23 cellular contexts compared by ENCODE assay signal in genomic region chr2:124048102-124048501, GRCh38. TPM values are rescaled to one million over a fixed set of nuclear protein-coding genes. Genes with fewer than 3 reads are reported as not detected.
DNase-seq lines count a peak whose midpoint lies in the region; ATAC-seq, FAIRE-seq and TF ChIP-seq lines count a peak whose summit lies in the region.
"Had no signal": no experiment of that assay in that cellular context is flagged by ENCODE, and none has a peak within 500 bp of the region (broad histone marks: within the 10 kb centered on the region; RNA-seq: fewer than 3 reads in every experiment).

No MANE protein-coding gene starts in this region.

- ATAC-seq in HG02938 (IDR thresholded peaks at IDR 0.05; ENCODE audit: unreplicated experiment) (no peak), GM19455 (IDR thresholded peaks at IDR 0.05; ENCODE audit: unreplicated experiment) (no peak)
- ATAC-seq: GM12878 had no signal

- no peak for TF ChIP-seq RAD21 in H1 (IDR thresholded peaks at IDR 0.05 in 1 of 2, conservative IDR thresholded peaks at IDR 0.05 in 1 of 2; ENCODE audit: low read depth in 2 of 2, low read length in 2 of 2)

- dilution Hi-C loops in mammary epithelial cell (cut with HindIII; ENCODE audit: low sequenced_read_pairs): no loop called here

- no peak overlapping the region for H3K4ac ChIP-seq in H1 (replicated peaks; ENCODE audit: insufficient read length, low read depth, low read length)

- CTCF ChIA-PET in MCF 10A (lab: Yijun Ruan, JAX): interaction anchor here (0.6 to 1.2 kb wide), 3 partner anchors 9 to 1680 kb away, joined by 3 read pairs; no protein-coding TSS in a partner anchor
- CTCF ChIA-PET in mammary epithelial cell (lab: Charles Lee; ENCODE audit: low non-redundant PET): no interaction called here
- CTCF ChIA-PET in H1 (lab: Charles Lee; ENCODE audit: partially characterized antibody): interaction anchor here (0.6 kb wide), 1 partner anchor 1607 kb away, joined by 3 read pairs; no protein-coding TSS in a partner anchor

- no peak overlapping the region for H4K8ac ChIP-seq in H1 (ENCODE audit: extremely low read depth, insufficient read depth, low read length)

- peak overlapping the region; percentile 83; the same call in 1 of the 2 replicates for H2BK5ac ChIP-seq in H1 (ENCODE audit: low read depth, low read length)

- POLR2A ChIA-PET in MCF 10A (lab: Yijun Ruan, JAX) (no interaction called here), H1 (lab: Charles Lee; ENCODE audit: partially characterized antibody) (no interaction called here)

- no peaks in the 10 kb centered on the region for H3K79me1 ChIP-seq in H1 (ENCODE audit: low read depth, low read length)

- H2BK120ac ChIP-seq in H1 (replicated peaks; ENCODE audit: low read depth, low read length): peak overlapping the region; percentile 34

- TF ChIP-seq EP300 in H1 (IDR thresholded peaks at IDR 0.05; ENCODE audit: borderline replicate concordance in 1 of 2, low read depth in 2 of 2, low read length in 2 of 2): no peak

- H3K9me3 Mint-ChIP-seq in MCF 10A (ENCODE audit: unreplicated experiment): no peaks in the 10 kb centered on the region

- no peaks in the 10 kb centered on the region; the same call in 1 of the 2 replicates for H3K23me2 ChIP-seq in H1 (ENCODE audit: low read depth, low read length)

- H2BK12ac ChIP-seq in H1 (ENCODE audit: low read depth, low read length): 0 out of 2 replicates have a peak overlapping the region, but pooled peaks have one; percentile 98

- H3K18ac ChIP-seq in H1 (ENCODE audit: extremely low read depth, low read length): no peak overlapping the region; the same call in 1 of the 2 replicates

- H4K5ac ChIP-seq in H1 (ENCODE audit: insufficient read length, low read depth, low read length): no peak overlapping the region

- H3K27ac ChIP-seq in mammary epithelial cell (ENCODE audit: insufficient read depth, low read depth, low read length): no peak overlapping the region
- peak overlapping the region; percentile 100 for H3K27ac ChIP-seq in Karpas-422 (ENCODE audit: low read length)
- H3K27ac ChIP-seq in H1 (ENCODE audit: low read depth, low read length): no peak overlapping the region

- H3K27ac Mint-ChIP-seq in MCF 10A (ENCODE audit: low read depth, unreplicated experiment): peak overlapping the region; percentile 50
- H3K27ac Mint-ChIP-seq: CD4-positive, alpha-beta T cell; CD8-positive, alpha-beta memory T cell had no signal

- H2BK15ac ChIP-seq in H1 (ENCODE audit: low read length): no peak overlapping the region

- H3K9me3 ChIP-seq in mammary epithelial cell (replicated peaks; ENCODE audit: insufficient read depth, low read length) (no peaks in the 10 kb centered on the region), Karpas-422 (ENCODE audit: low read length) (no peaks in the 10 kb centered on the region), H1 (ENCODE audit: insufficient read depth in 2 of 2, low read depth in 1 of 2, low read length in 1 of 2) (no peaks in the 10 kb centered on the region)

- in situ Hi-C loops in mammary epithelial cell (cut with MboI; ENCODE audit: low sequenced_read_pairs in 2 of 2): no loop called here

- H3K14ac ChIP-seq in H1 (ENCODE audit: insufficient read length): no peak overlapping the region

- H3K9ac ChIP-seq in mammary epithelial cell (ENCODE audit: insufficient read depth, low read length) (no peak overlapping the region), Karpas-422 (ENCODE audit: low read length) (no peak overlapping the region; the same call in 1 of the 2 replicates), H1 (replicated peaks in 1 of 4; ENCODE audit: extremely low read depth in 1 of 4, low read depth in 3 of 4, low read length in 3 of 4) (no peak overlapping the region)

- H3K4me3 ChIP-seq in mammary epithelial cell (replicated peaks in 1 of 3; ENCODE audit: insufficient read depth in 1 of 3, low read depth in 2 of 3, low read length in 3 of 3): no peak overlapping the region
- no peak overlapping the region for H3K4me3 ChIP-seq in Karpas-422 (ENCODE audit: low read length)
- H3K4me3 ChIP-seq in H1 (ENCODE audit: extremely low read depth in 1 of 4, insufficient read depth in 2 of 4, low read depth in 3 of 4, low read length in 4 of 4): no peak overlapping the region
- H3K4me3 ChIP-seq: GM12878 had no signal

- WGBS in mammary epithelial cell (ENCODE audit: low coverage, missing lambda C conversion rate): 62% methylated on average over 2 of the region's 2 CpGs
- WGBS in H1 (ENCODE audit: extremely low coverage in 1 of 2, insufficient coverage in 1 of 2, insufficient read length in 1 of 2, insufficient replicate concordance in 2 of 2, low coverage in 1 of 2, low lambda C conversion rate in 2 of 2, missing lambda C conversion rate in 1 of 2), 2 experiments: 81% methylated on average over 2 of the region's 2 CpGs; no CpG with 5 or more reads in 1 of the 2 experiments

- H3K36me3 ChIP-seq in mammary epithelial cell (ENCODE audit: insufficient read depth, low read length) (no peaks in the 10 kb centered on the region), Karpas-422 (ENCODE audit: insufficient read depth, low read length) (no peaks in the 10 kb centered on the region), H1 (ENCODE audit: control insufficient read depth in 2 of 4, insufficient read depth in 4 of 4, low read length in 3 of 4) (no peaks in the 10 kb centered on the region)

- intact Hi-C loops in MCF 10A (cut with micrococcal nuclease): no loop called here
- intact Hi-C loops in mammary epithelial cell (cut with micrococcal nuclease): no loop called here

- H3K23ac ChIP-seq in H1 (ENCODE audit: insufficient read length): no peak overlapping the region

- BruUV-seq in MCF 10A (replicated peaks; lab: Mats Ljungman, UMichigan) (no TSS peak), mammary epithelial cell (replicated peaks; lab: Mats Ljungman, UMichigan) (no TSS peak)

- no peak for TF ChIP-seq POLR2A in H1 (IDR thresholded peaks at IDR 0.05; ENCODE audit: control extremely low read depth in 1 of 2, low read depth in 2 of 2, low read length in 2 of 2)

- H2AFZ ChIP-seq in mammary epithelial cell (ENCODE audit: low read depth, low read length) (no peak overlapping the region), Karpas-422 (ENCODE audit: low read length) (peak overlapping the region; percentile 45; the same call in 1 of the 2 replicates), H1 (ENCODE audit: low read length) (no peak overlapping the region)

- H3K27me3 ChIP-seq in mammary epithelial cell (ENCODE audit: insufficient read depth, low read length) (no peaks in the 10 kb centered on the region), Karpas-422 (ENCODE audit: low read length) (no peaks in the 10 kb centered on the region), H1 (replicated peaks in 1 of 4; ENCODE audit: control insufficient read depth in 3 of 4, extremely low read depth in 1 of 4, insufficient read depth in 3 of 4, low read length in 3 of 4) (peaks cover 0 to 1% (median 0%) of the 10 kb centered on the region in 4 experiments; a peak in 1 of 7 replicates)

- no peak for FAIRE-seq in H1 (lab: Jason Lieb, UNC)
- FAIRE-seq: D721Med, GM12878, GM19239 had no signal

- H3K4me1 ChIP-seq in mammary epithelial cell (ENCODE audit: insufficient read depth, low read length) (no peaks in the 10 kb centered on the region), Karpas-422 (ENCODE audit: low read length) (peaks cover 81% of the 10 kb centered on the region), H1 (replicated peaks in 1 of 4; ENCODE audit: control insufficient read depth in 3 of 4, insufficient read depth in 4 of 4, low read length in 3 of 4) (peaks cover 0 to 11% (median 9%) of the 10 kb centered on the region in 4 experiments; a peak in 4 of 7 replicates)

- no peak overlapping the region for H3K4me3 Mint-ChIP-seq in MCF 10A (ENCODE audit: unreplicated experiment)
- H3K4me3 Mint-ChIP-seq: CD4-positive, alpha-beta T cell; CD8-positive, alpha-beta memory T cell had no signal

- H3K9me2 ChIP-seq in Karpas-422 (replicated peaks; ENCODE audit: insufficient read depth, low read length): no peaks in the 10 kb centered on the region

- H2BK20ac ChIP-seq in H1 (ENCODE audit: low read length): peak overlapping the region; percentile 99; the same call in 1 of the 2 replicates

- no peaks in the 10 kb centered on the region for H3K79me2 ChIP-seq in mammary epithelial cell (ENCODE audit: insufficient read depth, low read length)
- H3K79me2 ChIP-seq in Karpas-422 (ENCODE audit: low read length): no peaks in the 10 kb centered on the region
- H3K79me2 ChIP-seq in H1 (ENCODE audit: control insufficient read depth in 1 of 2, insufficient read depth in 2 of 2, low read length in 2 of 2): no peaks in the 10 kb centered on the region

- no peak overlapping the region for H4K91ac ChIP-seq in H1 (replicated peaks; ENCODE audit: insufficient read length, low read length)

- DNase-seq in MCF 10A (ENCODE audit: unreplicated experiment) (no peak), mammary epithelial cell (no peak), Karpas-422 (no peak), H1 (ENCODE audit: low read depth in 1 of 2, low spot score in 2 of 2) (no peak), ureter (ENCODE audit: low spot score) (no peak)
- DNase-seq: C1 segment of cervical spinal cord; CD4-positive, alpha-beta T cell; CD8-positive, alpha-beta memory T cell; DMS 273 treated with DMSO at 0.1 percent for 48 hours; DMS79; EL; GDM1; GOT3; H7; HCEC 1CT had no signal

- H3K4me1 Mint-ChIP-seq in MCF 10A (ENCODE audit: insufficient read depth, unreplicated experiment): peaks cover 13% of the 10 kb centered on the region
- H3K4me1 Mint-ChIP-seq: CD8-positive, alpha-beta memory T cell had no signal

- H2AK5ac ChIP-seq in H1 (ENCODE audit: low read depth, low read length): no peak overlapping the region; the same call in 1 of the 2 replicates

- TF ChIP-seq CTCF in MCF 10A (IDR thresholded peaks at IDR 0.05; ENCODE audit: unreplicated experiment): no peak
- no peak for TF ChIP-seq CTCF in mammary epithelial cell (conservative IDR thresholded peaks at IDR 0.05 in 1 of 2, IDR thresholded peaks at IDR 0.05 in 1 of 2; ENCODE audit: extremely low read depth in 1 of 2, insufficient read depth in 1 of 2, low read depth in 1 of 2, low read length in 2 of 2)
- no peak for TF ChIP-seq CTCF in H1 (IDR thresholded peaks at IDR 0.05; ENCODE audit: control extremely low read depth in 1 of 3, insufficient read depth in 1 of 3, low read depth in 1 of 3, low read length in 3 of 3)

- no peaks in the 10 kb centered on the region for H3K36me3 Mint-ChIP-seq in MCF 10A (ENCODE audit: insufficient read depth, unreplicated experiment)
- H3K36me3 Mint-ChIP-seq: CD8-positive, alpha-beta memory T cell had no signal

- H4K20me1 ChIP-seq in mammary epithelial cell (ENCODE audit: insufficient read depth, low read length) (no peaks in the 10 kb centered on the region), Karpas-422 (ENCODE audit: insufficient read depth, low read depth, low read length) (no peaks in the 10 kb centered on the region), H1 (replicated peaks in 1 of 2; ENCODE audit: control insufficient read depth in 1 of 2, insufficient read depth in 2 of 2, low read length in 2 of 2) (no peaks in the 10 kb centered on the region)

- H3K27me3 Mint-ChIP-seq in MCF 10A (ENCODE audit: insufficient read depth, unreplicated experiment): no peaks in the 10 kb centered on the region
- H3K27me3 Mint-ChIP-seq: CD4-positive, alpha-beta T cell; CD8-positive, alpha-beta memory T cell had no signal

- H3K4me2 ChIP-seq in mammary epithelial cell (ENCODE audit: insufficient read depth, low read depth, low read length) (no peak overlapping the region), Karpas-422 (ENCODE audit: low read depth, low read length, poor library complexity, severe bottlenecking) (peak overlapping the region; percentile 91), H1 (ENCODE audit: insufficient read depth in 1 of 2, low read depth in 2 of 2, low read length in 2 of 2) (no peak overlapping the region)

- no peak overlapping the region for H3K56ac ChIP-seq in H1 (replicated peaks; ENCODE audit: insufficient read length, low read depth, low read length)

RNA-seq across cellular contexts. Expression of gene CNTNAP5, which starts 23.0 kb away (rescaled TPM):
- total RNA-seq in MCF 10A (2022): not detected in 2 replicates
- not detected for total RNA-seq in mammary epithelial cell
- polyA plus RNA-seq in mammary epithelial cell: not detected
- polyA minus RNA-seq in mammary epithelial cell: not detected
- total RNA-seq in Karpas-422 (2014; rRNA removed; shearing (Covaris generic); ENCODE audit: low replicate concordance): 0.25 and 0.78 TPM in 2 replicates
- 0.17 and 0.76 TPM in 2 replicates for total RNA-seq in H1 (2021; fragmentation: NEBNext Ultra II Directional; extraction: Animal tissue kit (Norgen Biotek cat#: 25700))
- 0.11 and 0.13 TPM in 2 replicates for polyA plus RNA-seq in H1 (2011; rRNA removed)
- 0.14 TPM for polyA plus RNA-seq in H1 (2011; cell fraction: cytosol; rRNA removed)
- polyA plus RNA-seq in H1 (2011; cell fraction: nucleus; rRNA removed): 0.20 TPM
- 0.08 to 0.47 TPM (median 0.09 TPM) in 4 replicates for polyA plus RNA-seq in H1 (2012, experiment 1 of 2)
- polyA plus RNA-seq in H1 (2012, experiment 2 of 2): not detected
- polyA plus RNA-seq in H1 (2013, experiment 1 of 2): 0.10 TPM
- polyA plus RNA-seq in H1 (2013, experiment 2 of 2): 0.09 TPM
- polyA minus RNA-seq in H1 (2011; rRNA and poly(A)+ RNA removed): 0.98 and 1.6 TPM in 2 replicates
- polyA minus RNA-seq in H1 (2011; cell fraction: cytosol; rRNA and poly(A)+ RNA removed): 0.22 TPM
- 1.3 TPM for polyA minus RNA-seq in H1 (2011; cell fraction: nucleus; rRNA and poly(A)+ RNA removed)
- total RNA-seq in ureter: 1.5 TPM
- total RNA-seq: A172; A673; CD4-positive, alpha-beta T cell; CD8-positive, alpha-beta memory T cell; GM12878 had no signal
- polyA plus RNA-seq: BJ; CD8-positive, alpha-beta memory T cell; GM12878 had no signal
